10 cellular contexts compared by ENCODE assay signal in the genomic region with DNA sequence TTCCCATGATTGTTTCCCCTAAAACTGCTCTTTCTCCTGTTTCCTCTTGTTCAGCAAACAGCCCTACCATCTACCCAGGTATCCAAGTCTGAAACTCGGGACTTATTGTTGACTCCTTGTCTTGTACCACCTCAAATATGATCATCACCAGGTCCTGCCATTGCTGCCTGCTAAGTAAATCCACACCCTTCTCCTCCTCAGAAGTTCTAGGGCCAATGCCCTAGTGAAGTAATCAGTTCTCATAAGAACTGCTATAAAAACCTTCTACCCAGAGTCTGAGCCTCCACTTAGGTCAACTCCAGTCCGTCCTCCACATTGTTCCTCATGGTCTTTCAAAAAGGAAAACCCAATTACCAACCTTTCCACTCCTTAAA.
DNase-seq lines count a peak whose midpoint lies in the region; ATAC-seq and TF ChIP-seq lines count a peak whose summit lies in the region.
"Had no signal": no experiment of that assay in that cellular context is flagged by ENCODE, and none has a peak within 500 bp of the region (broad histone marks: within the 10 kb centered on the region; RNA-seq: fewer than 3 reads in every experiment).

No MANE protein-coding gene starts in this region.

- no peak for DNase-seq in activated T-cell treated with anti-CD3 and anti-CD28 coated beads, Interleukin-2, amount 50 U/mL, for 72 hours
- no peak for DNase-seq in activated T-cell treated with anti-CD3 and anti-CD28 coated beads, Interleukin-2, amount 50 U/mL, for 48 hours
- DNase-seq in T-helper 17 cell, result no peak
- DNase-seq in NCI-H1436 treated with DMSO at 0.1 percent for 48 hours (lab: John Stamatoyannopoulos, UW), result no peak
- no peak for DNase-seq in central memory CD4-positive, alpha-beta T cell
- no peak for DNase-seq in NK-92 (lab: John Stamatoyannopoulos, UW; ENCODE audit: unreplicated experiment)
- DNase-seq: Kasumi-1, NCI-H510A treated with DMSO at 0.1 percent for 48 hours had no signal

- peaks cover 11% of the 10 kb centered on the region for H3K4me1 Mint-ChIP-seq in activated T-cell treated with anti-CD3 and anti-CD28 coated beads, Interleukin-2, amount 50 U/mL, for 72 hours (ENCODE audit: low read depth)
- H3K4me1 Mint-ChIP-seq in T-helper 17 cell, result peaks cover 12% of the 10 kb centered on the region

- H3K36me3 ChIP-seq in liver (ENCODE audit: control insufficient read depth in 4 of 4, insufficient read depth in 3 of 4, low read depth in 1 of 4, low read length in 3 of 4), result no peaks in the 10 kb centered on the region

- H3K4me3 Mint-ChIP-seq in activated T-cell treated with anti-CD3 and anti-CD28 coated beads, Interleukin-2, amount 50 U/mL, for 72 hours, result peak overlapping the region; percentile 44 to 45
- peak overlapping the region; percentile 77 for H3K4me3 Mint-ChIP-seq in T-helper 17 cell

- H3K27ac ChIP-seq in liver (ENCODE audit: low read depth in 1 of 2, low read length in 2 of 2) (peak overlapping the region; percentile 45 to 72), temporal lobe (ENCODE audit: low read depth, low read length) (peak overlapping the region; percentile 0)

- H3K36me3 Mint-ChIP-seq in activated T-cell treated with anti-CD3 and anti-CD28 coated beads, Interleukin-2, amount 50 U/mL, for 72 hours (ENCODE audit: insufficient read depth in 2 of 2), result no peaks in the 10 kb centered on the region
- peaks cover 3% of the 10 kb centered on the region for H3K36me3 Mint-ChIP-seq in T-helper 17 cell (ENCODE audit: low read depth)

- peak overlapping the region; percentile 25 to 69 for H3K9ac ChIP-seq in liver (ENCODE audit: low read depth in 1 of 2, low read length in 2 of 2)

- H3K4me1 ChIP-seq in liver (ENCODE audit: control insufficient read depth in 4 of 4, insufficient read depth in 4 of 4, low read length in 3 of 4), result peaks cover 3 to 16% (median 12%) of the 10 kb centered on the region in 4 donors

- no peak for ATAC-seq in activated T-cell treated with anti-CD3 and anti-CD28 coated beads, Interleukin-2, amount 50 U/mL, for 72 hours (replicated peaks in 1 of 2)
- ATAC-seq in T-helper 17 cell, result no peak

- no peak for TF ChIP-seq RAD21 in liver (IDR thresholded peaks at IDR 0.05)

- H3K27me3 ChIP-seq in liver (ENCODE audit: control insufficient read depth in 4 of 4, insufficient read depth in 4 of 4, low read length in 3 of 4), result no peaks in the 10 kb centered on the region

- H3K27me3 Mint-ChIP-seq in activated T-cell treated with anti-CD3 and anti-CD28 coated beads, Interleukin-2, amount 50 U/mL, for 72 hours (ENCODE audit: low read depth), result peaks cover 7% of the 10 kb centered on the region
- no peaks in the 10 kb centered on the region for H3K27me3 Mint-ChIP-seq in T-helper 17 cell

- no peak overlapping the region for H3K27ac Mint-ChIP-seq in activated T-cell treated with anti-CD3 and anti-CD28 coated beads, Interleukin-2, amount 50 U/mL, for 72 hours
- H3K27ac Mint-ChIP-seq in T-helper 17 cell, result peak overlapping the region; percentile 59

- H3K4me3 ChIP-seq in liver (ENCODE audit: low read depth in 1 of 3, low read length in 3 of 3), result peak overlapping the region; percentile 48 to 66 (median 56)

- WGBS in liver, result 81% methylated on average over 2 of the region's 2 CpGs

- no peak for TF ChIP-seq CTCF in liver (IDR thresholded peaks at IDR 0.05; ENCODE audit: low read depth, low read length, missing input control)

- H3K9me3 Mint-ChIP-seq in activated T-cell treated with anti-CD3 and anti-CD28 coated beads, Interleukin-2, amount 50 U/mL, for 72 hours, result no peaks in the 10 kb centered on the region

- H3K9me3 ChIP-seq in T-helper 17 cell (ENCODE audit: control insufficient read depth, low read length, poor library complexity, severe bottlenecking) (no peaks in the 10 kb centered on the region), liver (ENCODE audit: control insufficient read depth in 4 of 4, low read length in 3 of 4) (no peaks in the 10 kb centered on the region)

TF ChIP-seq in liver, 16 proteins besides CTCF, POLR2A, EP300 and RAD21:
- no peak for TF ChIP-seq HNF4A (conservative IDR thresholded peaks at IDR 0.05)
- TF ChIP-seq FOXA2 (IDR thresholded peaks at IDR 0.05), result no peak
- TF ChIP-seq JUND (IDR thresholded peaks at IDR 0.05), result no peak
- TF ChIP-seq, protein P1, sequence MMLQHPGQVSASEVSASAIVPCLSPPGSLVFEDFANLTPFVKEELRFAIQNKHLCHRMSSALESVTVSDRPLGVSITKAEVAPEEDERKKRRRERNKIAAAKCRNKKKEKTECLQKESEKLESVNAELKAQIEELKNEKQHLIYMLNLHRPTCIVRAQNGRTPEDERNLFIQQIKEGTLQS (IDR thresholded peaks at IDR 0.05), result no peak
- TF ChIP-seq RXRA (IDR thresholded peaks at IDR 0.05), result no peak
- no peak for TF ChIP-seq SP1 (IDR thresholded peaks at IDR 0.05)
- TF ChIP-seq TAF1 (conservative IDR thresholded peaks at IDR 0.05), result no peak
- TF ChIP-seq, protein P2, sequence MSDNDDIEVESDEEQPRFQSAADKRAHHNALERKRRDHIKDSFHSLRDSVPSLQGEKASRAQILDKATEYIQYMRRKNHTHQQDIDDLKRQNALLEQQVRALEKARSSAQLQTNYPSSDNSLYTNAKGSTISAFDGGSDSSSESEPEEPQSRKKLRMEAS (IDR thresholded peaks at IDR 0.05), result no peak
- no peak for TF ChIP-seq GABPA (IDR thresholded peaks at IDR 0.05 in 1 of 2, conservative IDR thresholded peaks at IDR 0.05 in 1 of 2)
- TF ChIP-seq EGR1 (IDR thresholded peaks at IDR 0.05; ENCODE audit: low read depth in 2 of 2), result no peak
- TF ChIP-seq FOXA1 (IDR thresholded peaks at IDR 0.05), result no peak
- no peak for TF ChIP-seq HNF4G (IDR thresholded peaks at IDR 0.05)
- no peak for TF ChIP-seq REST (IDR thresholded peaks at IDR 0.05)
- no peak for TF ChIP-seq NR2F2 (IDR thresholded peaks at IDR 0.05)
- TF ChIP-seq YY1 (IDR thresholded peaks at IDR 0.05), result no peak
- TF ChIP-seq, protein P3, sequence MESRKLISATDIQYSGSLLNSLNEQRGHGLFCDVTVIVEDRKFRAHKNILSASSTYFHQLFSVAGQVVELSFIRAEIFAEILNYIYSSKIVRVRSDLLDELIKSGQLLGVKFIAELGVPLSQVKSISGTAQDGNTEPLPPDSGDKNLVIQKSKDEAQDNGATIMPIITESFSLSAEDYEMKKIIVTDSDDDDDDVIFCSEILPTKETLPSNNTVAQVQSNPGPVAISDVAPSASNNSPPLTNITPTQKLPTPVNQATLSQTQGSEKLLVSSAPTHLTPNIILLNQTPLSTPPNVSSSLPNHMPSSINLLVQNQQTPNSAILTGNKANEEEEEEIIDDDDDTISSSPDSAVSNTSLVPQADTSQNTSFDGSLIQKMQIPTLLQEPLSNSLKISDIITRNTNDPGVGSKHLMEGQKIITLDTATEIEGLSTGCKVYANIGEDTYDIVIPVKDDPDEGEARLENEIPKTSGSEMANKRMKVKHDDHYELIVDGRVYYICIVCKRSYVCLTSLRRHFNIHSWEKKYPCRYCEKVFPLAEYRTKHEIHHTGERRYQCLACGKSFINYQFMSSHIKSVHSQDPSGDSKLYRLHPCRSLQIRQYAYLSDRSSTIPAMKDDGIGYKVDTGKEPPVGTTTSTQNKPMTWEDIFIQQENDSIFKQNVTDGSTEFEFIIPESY (IDR thresholded peaks at IDR 0.05), result no peak
